8 cellular contexts compared by ENCODE assay signal in the genomic region with DNA sequence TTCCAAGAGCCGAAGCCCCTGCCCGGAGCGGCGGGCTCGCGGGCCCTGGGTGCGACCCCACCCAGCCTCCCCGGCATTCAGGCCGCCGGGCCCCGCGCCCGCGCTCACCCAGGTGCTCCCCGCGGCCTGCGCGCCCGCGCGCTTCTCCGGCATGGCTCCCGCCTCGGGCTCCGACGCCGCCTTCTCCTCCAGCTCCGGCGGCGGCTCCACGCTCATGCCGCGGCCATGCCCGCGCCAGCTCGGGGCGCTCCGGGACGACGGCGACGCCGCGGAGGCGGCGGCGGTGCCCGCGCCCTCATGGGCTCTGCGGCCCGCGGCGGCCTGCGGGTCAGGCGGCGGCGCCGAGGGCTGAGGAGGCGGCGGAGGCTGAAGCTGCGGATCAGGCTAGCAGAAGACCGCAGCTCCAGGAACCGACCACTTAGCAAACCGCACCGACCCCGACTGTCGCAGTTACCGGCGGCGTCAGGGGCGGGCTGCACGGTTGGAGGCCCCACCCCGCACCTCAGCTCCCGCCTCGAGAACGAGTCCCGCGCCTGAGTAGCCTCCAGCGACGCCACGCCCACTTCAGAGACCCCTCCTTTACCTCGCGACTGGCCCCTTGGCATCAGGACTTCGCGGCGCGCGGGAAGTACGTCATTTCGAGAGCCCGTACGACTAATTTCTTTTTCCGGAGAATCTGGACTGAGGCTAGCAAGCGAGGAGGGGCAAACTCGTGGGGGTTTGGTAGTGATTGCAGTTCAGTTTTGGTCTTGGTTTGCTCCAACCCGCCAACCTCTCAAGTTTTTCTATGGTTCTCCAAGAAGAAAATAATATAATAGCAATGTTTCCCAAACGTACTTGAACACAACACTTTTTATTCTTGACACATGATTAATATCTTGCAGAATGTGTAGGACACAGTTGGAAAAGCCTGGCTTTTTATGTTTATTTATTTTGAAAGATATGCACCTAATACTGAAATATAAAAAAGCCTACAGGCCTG. TPM values are rescaled to one million over a fixed set of nuclear protein-coding genes. Genes with fewer than 3 reads are reported as not detected.
DNase-seq lines count a peak whose midpoint lies in the region; ATAC-seq and TF ChIP-seq lines count a peak whose summit lies in the region.
"Not testable (repeated sequence)": the region's sequence is repeated elsewhere in the genome, so short reads cannot be mapped to it uniquely, and the experiment has no call there.

No MANE protein-coding gene starts in this region.

- DNase-seq in AG04449 (ENCODE audit: low read depth, low spot score) (peak; percentile 3), NCI-H2227 treated with DMSO at 0.1 percent for 48 hours (lab: John Stamatoyannopoulos, UW) (peak; percentile 70), caudate nucleus (lab: John Stamatoyannopoulos, UW) (peak in 60 of 61 donors; percentile 8 to 84 (median 65)), iris pigment epithelial cell (ENCODE audit: low read depth) (peak; percentile 55), spleen (peak; percentile 90)
- peak; percentile 28 to 58 (median 44) for DNase-seq in activated CD4-positive, CD25-positive, alpha-beta regulatory T cell (lab: John Stamatoyannopoulos, UW)

- intact Hi-C loops in spleen (cut with DNase I; ENCODE audit: low total_unique reads): not testable (repeated sequence)

- not testable (repeated sequence) for TF ChIP-seq CTCF in AG04449 (IDR thresholded peaks at IDR 0.05; ENCODE audit: insufficient read depth, low read length, missing control alignments); spleen (IDR thresholded peaks at IDR 0.05 in 8 of 11, conservative IDR thresholded peaks at IDR 0.05 in 3 of 11)

- H3K4me1 ChIP-seq in spleen: peaks cover 0 to 14% (median 6%) of the 10 kb centered on the region in 6 donors

- ATAC-seq in GM18907 (IDR thresholded peaks at IDR 0.05; ENCODE audit: unreplicated experiment) (peak; percentile 89), HG03139 (IDR thresholded peaks at IDR 0.05; ENCODE audit: unreplicated experiment) (peak; percentile 82)

- CTCF ChIA-PET in AG04449 (lab: Yijun Ruan, JAX): not testable (repeated sequence)

- H3K4me3 ChIP-seq in AG04449 (ENCODE audit: low read depth, low read length) (peak overlapping the region; percentile 67), spleen (peak overlapping the region; percentile 57 to 78 (median 63))

- 0 to 1% (median 0%) methylated on average over 29 to 96 of the region's 97 CpGs for WGBS in spleen, 5 donors

- H3K27ac ChIP-seq in caudate nucleus (ENCODE audit: low read depth, low read length): peak overlapping the region; percentile 80
- H3K27ac ChIP-seq in spleen: peak overlapping the region; percentile 82 to 91 (median 86)

- H3K27me3 ChIP-seq in spleen (replicated peaks in 1 of 7): not testable (repeated sequence)

- not testable (repeated sequence) for H3K9me3 ChIP-seq in spleen

- POLR2A ChIA-PET in AG04449 (lab: Yijun Ruan, JAX): not testable (repeated sequence)

- TF ChIP-seq POLR2A in spleen (IDR thresholded peaks at IDR 0.05): peak in 1 of 3 donors; percentile 16

- not testable (repeated sequence) for H3K36me3 ChIP-seq in spleen

RNA-seq across cellular contexts. Expression of a gene that starts 25.5 kb away (rescaled TPM):
- total RNA-seq in spleen: under 1 TPM in 3 of 7 donors, not detected in 4; 0.09 to 0.30 (median 0.23) TPM
- polyA plus RNA-seq in spleen: under 1 TPM; 0.06 to 0.17 (median 0.07) TPM

Comparison
In these comparisons a context has a peak if more than half of its experiments do, and no peak if none do; other contexts are left out.
1. Peak in every context shown above with its lines: DNase-seq, ATAC-seq, H3K4me3 ChIP-seq and H3K27ac ChIP-seq.
2. DNase-seq: peak in every context shown above with its lines; median percentile 90 in spleen; 70 in NCI-H2227 treated with DMSO at 0.1 percent for 48 hours; 65 in caudate nucleus; 55 in iris pigment epithelial cell; 44 in activated CD4-positive, CD25-positive, alpha-beta regulatory T cell; 3 in AG04449.